Comparison of ENCODE assay signal across 1 cellular context in the genomic region with DNA sequence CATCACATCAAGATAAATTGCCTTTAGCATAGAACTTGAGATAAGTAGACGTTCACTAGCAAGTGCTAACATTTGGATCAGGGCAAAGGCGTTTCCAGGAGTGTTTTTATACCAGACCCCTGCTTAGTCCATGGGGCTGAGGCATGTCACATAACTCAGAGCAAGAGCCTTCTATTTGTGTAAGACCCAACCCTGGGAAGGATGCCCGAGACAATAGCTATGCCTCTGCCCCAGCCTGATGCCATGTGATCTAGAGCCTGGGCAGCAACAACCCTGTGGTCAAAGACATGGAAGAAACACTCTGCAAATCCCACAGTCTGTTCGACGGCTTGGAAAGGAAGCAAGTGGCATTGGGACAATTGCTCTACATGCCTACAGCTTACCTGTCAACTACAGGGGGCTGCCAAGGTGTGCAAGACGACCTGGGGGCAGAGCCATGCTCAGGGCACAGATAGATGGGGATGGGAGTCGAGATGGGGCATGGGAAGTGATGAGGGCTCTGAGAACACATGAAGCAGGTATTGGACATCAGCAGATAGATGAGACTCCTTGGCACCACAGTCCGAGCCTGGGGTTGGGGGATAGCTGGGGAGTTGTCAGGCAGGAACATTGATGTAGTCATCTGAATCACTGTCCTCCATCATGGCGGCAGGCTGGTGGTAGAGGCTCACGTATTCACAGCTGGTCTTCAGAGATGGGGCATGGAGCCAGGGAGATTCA.
TF ChIP-seq lines count a peak whose summit lies in the region.

No MANE protein-coding gene starts in this region.

TF ChIP-seq in GM12878, 131 proteins besides CTCF, POLR2A, EP300 and RAD21:
- no peak for TF ChIP-seq DPF2 (IDR thresholded peaks at IDR 0.05)
- 0 out of 2 replicates have a peak, but pooled peaks have one; percentile 1 for TF ChIP-seq RUNX3 (IDR thresholded peaks at IDR 0.05; ENCODE audit: low read length)
